6 cellular contexts compared by ENCODE assay signal in genomic region chr7:117517194-117517593, GRCh38. TPM values are rescaled to one million over a fixed set of nuclear protein-coding genes. Genes with fewer than 3 reads are reported as not detected.
"Had no signal": no experiment of that assay in that cellular context is flagged by ENCODE, and none has a peak within 500 bp of the region (broad histone marks: within the 10 kb centered on the region; RNA-seq: fewer than 3 reads in every experiment).

No MANE protein-coding gene starts in this region.

RNA-seq across cellular contexts. Expression of gene CFTR, which starts 37.4 kb away (rescaled TPM):
- total RNA-seq: OCI-LY7, PC-3, PC-9, RPMI7951, SJCRH30 had no signal
- polyA plus RNA-seq: SK-N-SH had no signal
